In genomic region chr11:59076876-59077571, GRCh38 we compare ENCODE assay signal across 13 cellular contexts. TPM values are rescaled to one million over a fixed set of nuclear protein-coding genes. Genes with fewer than 3 reads are reported as not detected.
DNase-seq lines count a peak whose midpoint lies in the region; ATAC-seq, FAIRE-seq and TF ChIP-seq lines count a peak whose summit lies in the region.
"Had no signal": no experiment of that assay in that cellular context is flagged by ENCODE, and none has a peak within 500 bp of the region (broad histone marks: within the 10 kb centered on the region; RNA-seq: fewer than 3 reads in every experiment).

No MANE protein-coding gene starts in this region.

- no peak for TF ChIP-seq POLR2A in HepG2 (IDR thresholded peaks at IDR 0.05; ENCODE audit: insufficient read depth in 1 of 2, low read depth in 2 of 2, low read length in 2 of 2)

- intact Hi-C loops in HepG2 (cut with micrococcal nuclease; ENCODE audit: unreplicated experiment), result no loop called here

- no peak overlapping the region for H3K9ac ChIP-seq in HepG2 (ENCODE audit: insufficient read depth, low read depth, low read length)

- no peaks in the 10 kb centered on the region for H4K20me1 ChIP-seq in HepG2 (ENCODE audit: insufficient read depth, low read length)

- CTCF ChIA-PET in HepG2 (lab: Yijun Ruan, JAX; ENCODE audit: low intra/inter-chr PET ratio, low total read pairs), result no interaction called here

- 18% methylated on average over 5 of the region's 8 CpGs for WGBS in HepG2 (ENCODE audit: low lambda C conversion rate)

- TF ChIP-seq EP300 in HepG2 (IDR thresholded peaks at IDR 0.05; ENCODE audit: low read depth in 2 of 2, low read length in 2 of 2) (no peak), HepG2 (CRISPR knock-in tag; IDR thresholded peaks at IDR 0.05; ENCODE audit: borderline replicate concordance) (no peak)

- DNase-seq in HepG2 (ENCODE audit: low spot score) (no peak), occipital lobe (lab: John Stamatoyannopoulos, UW) (no peak), OCI-M2 (lab: John Stamatoyannopoulos, UW; ENCODE audit: unreplicated experiment) (no peak), glomerular visceral epithelial cell (ENCODE audit: extremely low spot score) (no peak), foreskin keratinocyte (no peak)
- DNase-seq: NCI-H345, right lobe of liver had no signal

- H3K4me2 ChIP-seq in HepG2 (ENCODE audit: low read depth, low read length), result no peak overlapping the region; the same call in 1 of the 2 replicates

- no peak for TF ChIP-seq RAD21 in HepG2 (CRISPR knock-in tag; IDR thresholded peaks at IDR 0.05)

- H3K36me3 ChIP-seq in HepG2 (replicated peaks in 1 of 2; ENCODE audit: control insufficient read depth in 1 of 2, insufficient read depth in 2 of 2, low read length in 2 of 2), result no peaks in the 10 kb centered on the region
- H3K36me3 ChIP-seq: left lung, right lobe of liver had no signal

- TF ChIP-seq CTCF in HepG2 (CRISPR knock-in tag; IDR thresholded peaks at IDR 0.05), result no peak
- TF ChIP-seq CTCF in foreskin keratinocyte (conservative IDR thresholded peaks at IDR 0.05), result no peak

- POLR2A ChIA-PET in HepG2 (lab: Yijun Ruan, JAX), result no interaction called here

- H2AFZ ChIP-seq in HepG2 (ENCODE audit: low read length), result no peak overlapping the region

- H3K27me3 ChIP-seq in HepG2 (ENCODE audit: control insufficient read depth in 1 of 2, insufficient read depth in 2 of 2, low read length in 2 of 2) (no peaks in the 10 kb centered on the region), foreskin keratinocyte (peaks cover 5% of the 10 kb centered on the region)
- H3K27me3 ChIP-seq: left lung, right lobe of liver had no signal

- H3K79me2 ChIP-seq in HepG2 (ENCODE audit: insufficient read depth, low read length), result no peaks in the 10 kb centered on the region

- in situ Hi-C loops in HepG2 (cut with HindIII; ENCODE audit: extremely low pct_ligation_motif_present, low pct_unique_long_range_greater_than_20kb), result no loop called here

- no peaks in the 10 kb centered on the region for H3K9me3 ChIP-seq in HepG2 (ENCODE audit: low read length)
- H3K9me3 ChIP-seq: left lung, right lobe of liver had no signal

- BruUV-seq in HepG2 (replicated peaks; lab: Mats Ljungman, UMichigan), result no TSS peak

- no peaks in the 10 kb centered on the region for H3K4me1 ChIP-seq in HepG2 (ENCODE audit: insufficient read depth, low read length)
- no peaks in the 10 kb centered on the region for H3K4me1 ChIP-seq in foreskin keratinocyte
- H3K4me1 ChIP-seq: left lung, right lobe of liver had no signal

- ATAC-seq in GM18873 (IDR thresholded peaks at IDR 0.05; ENCODE audit: low FRiP score, unreplicated experiment) (peak; percentile 86), GM21825 (IDR thresholded peaks at IDR 0.05; ENCODE audit: unreplicated experiment) (peak; percentile 90), HG03469 (IDR thresholded peaks at IDR 0.05; ENCODE audit: unreplicated experiment) (peak; percentile 89), HepG2 (0 out of 3 replicates have a peak, but pooled peaks have one; percentile 35), foreskin keratinocyte (no peak)
- ATAC-seq: left lung had no signal

- no peak for FAIRE-seq in HepG2 (lab: Jason Lieb, UNC)

- H3K27ac ChIP-seq in HepG2 (ENCODE audit: extremely low read length, insufficient read depth, low read length), result no peak overlapping the region
- no peak overlapping the region for H3K27ac ChIP-seq in foreskin keratinocyte
- H3K27ac ChIP-seq: epithelial cell of prostate, left lung, right lobe of liver, VCaP had no signal

- no peak overlapping the region for H3K4me3 ChIP-seq in HepG2 (replicated peaks in 1 of 3; ENCODE audit: insufficient read depth in 1 of 3, low read depth in 2 of 3, low read length in 3 of 3)
- H3K4me3 ChIP-seq: left lung, right lobe of liver had no signal

TF ChIP-seq in HepG2, 621 proteins besides CTCF, POLR2A, EP300 and RAD21 (continues in another document):
- TF ChIP-seq ZNF18 (CRISPR knock-in tag; IDR thresholded peaks at IDR 0.05; ENCODE audit: insufficient replicate concordance) (no peak), ETS1 (CRISPR knock-in tag; IDR thresholded peaks at IDR 0.05) (no peak), ZNF652 (CRISPR knock-in tag; IDR thresholded peaks at IDR 0.05; ENCODE audit: borderline replicate concordance, low read depth) (no peak), XBP1 (CRISPR knock-in tag; IDR thresholded peaks at IDR 0.05) (no peak), HOXA3 (CRISPR knock-in tag; IDR thresholded peaks at IDR 0.05) (no peak)

RNA-seq across cellular contexts. Expression of gene GLYATL1B, which starts 9.1 kb away (rescaled TPM):
- total RNA-seq in HepG2 (2016; rRNA removed; fragmentation: Illumina TruSeq; extraction: Trizol), result not detected in 2 replicates
- total RNA-seq in HepG2 (2016; cell fraction: cytosol; rRNA removed; fragmentation: Illumina TruSeq; extraction: Trizol; ENCODE audit: low read depth), result not detected in 2 replicates
- total RNA-seq in HepG2 (2016; cell fraction: insoluble cytoplasmic fraction; rRNA removed; fragmentation: Illumina TruSeq; extraction: Trizol), result not detected in 2 replicates
- total RNA-seq in HepG2 (2016; cell fraction: membrane; rRNA removed; fragmentation: Illumina TruSeq; extraction: Trizol), result not detected in 2 replicates
- total RNA-seq in HepG2 (2016; cell fraction: nucleus; rRNA removed; fragmentation: Illumina TruSeq; extraction: Trizol), result not detected in 2 replicates
- not detected in 2 replicates for polyA plus RNA-seq in HepG2 (2011; rRNA removed)
- not detected in 2 replicates for polyA plus RNA-seq in HepG2 (2011; cell fraction: cytosol; rRNA removed)
- polyA plus RNA-seq in HepG2 (2011; cell fraction: nucleus; rRNA removed), result not detected in 2 replicates
- polyA plus RNA-seq in HepG2 (2012), result not detected in 2 replicates
- polyA plus RNA-seq in HepG2 (2016; cell fraction: cytosol; fragmentation: Illumina TruSeq; extraction: Trizol; ENCODE audit: low read depth), result not detected in 2 replicates
- polyA plus RNA-seq in HepG2 (2016; cell fraction: insoluble cytoplasmic fraction; fragmentation: Illumina TruSeq; extraction: Trizol; ENCODE audit: low read depth), result not detected in 2 replicates
- not detected in 2 replicates for polyA plus RNA-seq in HepG2 (2016; cell fraction: membrane; fragmentation: Illumina TruSeq; extraction: Trizol; ENCODE audit: low read depth)
- polyA plus RNA-seq in HepG2 (2016; cell fraction: nucleus; fragmentation: Illumina TruSeq; extraction: Trizol; ENCODE audit: insufficient read depth, low read depth), result not detected in 2 replicates
- not detected in 2 replicates for polyA minus RNA-seq in HepG2 (2011; rRNA and poly(A)+ RNA removed; ENCODE audit: low replicate concordance)
- not detected in 2 replicates for polyA minus RNA-seq in HepG2 (2011; cell fraction: cytosol; rRNA and poly(A)+ RNA removed)
- polyA minus RNA-seq in HepG2 (2011; cell fraction: nucleus; rRNA and poly(A)+ RNA removed), result not detected in 2 replicates
- not detected for total RNA-seq in occipital lobe
- total RNA-seq in foreskin keratinocyte, result not detected in 2 replicates
- not detected in 2 replicates for polyA plus RNA-seq in foreskin keratinocyte
- total RNA-seq: left lung had no signal

RNA-seq across cellular contexts. Expression of gene FAM111B, which starts 30.0 kb away (rescaled TPM):
- total RNA-seq in HepG2 (2016; rRNA removed; fragmentation: Illumina TruSeq; extraction: Trizol), result 28.2 and 44.5 TPM in 2 replicates
- total RNA-seq in HepG2 (2016; cell fraction: cytosol; rRNA removed; fragmentation: Illumina TruSeq; extraction: Trizol; ENCODE audit: low read depth), result 2.2 and 2.6 TPM in 2 replicates
- total RNA-seq in HepG2 (2016; cell fraction: insoluble cytoplasmic fraction; rRNA removed; fragmentation: Illumina TruSeq; extraction: Trizol), result 27.8 and 40.2 TPM in 2 replicates
- total RNA-seq in HepG2 (2016; cell fraction: membrane; rRNA removed; fragmentation: Illumina TruSeq; extraction: Trizol), result 9.4 and 12.1 TPM in 2 replicates
- total RNA-seq in HepG2 (2016; cell fraction: nucleus; rRNA removed; fragmentation: Illumina TruSeq; extraction: Trizol), result 36.1 and 43.3 TPM in 2 replicates
- polyA plus RNA-seq in HepG2 (2011; rRNA removed), result 1.5 and 1.6 TPM in 2 replicates
- polyA plus RNA-seq in HepG2 (2011; cell fraction: cytosol; rRNA removed), result 0.74 and 1.2 TPM in 2 replicates
- 1.1 and 1.2 TPM in 2 replicates for polyA plus RNA-seq in HepG2 (2011; cell fraction: nucleus; rRNA removed)
- 1.5 and 3.5 TPM in 2 replicates for polyA plus RNA-seq in HepG2 (2012)
- 0.65 and 0.84 TPM in 2 replicates for polyA plus RNA-seq in HepG2 (2016; cell fraction: cytosol; fragmentation: Illumina TruSeq; extraction: Trizol; ENCODE audit: low read depth)
- polyA plus RNA-seq in HepG2 (2016; cell fraction: insoluble cytoplasmic fraction; fragmentation: Illumina TruSeq; extraction: Trizol; ENCODE audit: low read depth), result 25.4 and 25.6 TPM in 2 replicates
- 2.4 and 2.9 TPM in 2 replicates for polyA plus RNA-seq in HepG2 (2016; cell fraction: membrane; fragmentation: Illumina TruSeq; extraction: Trizol; ENCODE audit: low read depth)
- polyA plus RNA-seq in HepG2 (2016; cell fraction: nucleus; fragmentation: Illumina TruSeq; extraction: Trizol; ENCODE audit: insufficient read depth, low read depth), result 15.5 and 18.1 TPM in 2 replicates
- polyA minus RNA-seq in HepG2 (2011; rRNA and poly(A)+ RNA removed; ENCODE audit: low replicate concordance), result 1.0 and 15.0 TPM in 2 replicates
- polyA minus RNA-seq in HepG2 (2011; cell fraction: cytosol; rRNA and poly(A)+ RNA removed), result 1.9 and 2.9 TPM in 2 replicates
- polyA minus RNA-seq in HepG2 (2011; cell fraction: nucleus; rRNA and poly(A)+ RNA removed), result 15.8 and 21.4 TPM in 2 replicates
- 3.9 TPM for total RNA-seq in occipital lobe
- 24.6 and 24.8 TPM in 2 replicates for total RNA-seq in foreskin keratinocyte
- 7.6 and 9.8 TPM in 2 replicates for polyA plus RNA-seq in foreskin keratinocyte
